13 cellular contexts compared by ENCODE assay signal in genomic region chr9:136616307-136616635, GRCh38.
"Had no signal": no experiment of that assay in that cellular context is flagged by ENCODE, and none has a peak within 500 bp of the region (broad histone marks: within the 10 kb centered on the region; RNA-seq: fewer than 3 reads in every experiment).

No MANE protein-coding gene starts in this region.

- H3K27ac ChIP-seq: ascending aorta, parathyroid adenoma, stomach, testis, upper lobe of right lung had no signal

- DNase-seq: activated CD4-positive, alpha-beta T cell treated with anti-CD3 and anti-CD28 coated beads, Interleukin-2, amount 50 U/mL, for 1 hour; activated CD8-positive, alpha-beta memory T cell treated with anti-CD3 and anti-CD28 coated beads for 24 hours; activated naive CD4-positive, alpha-beta T cell treated with anti-CD3 and anti-CD28 coated beads for 36 hours; stimulated activated CD4-positive, alpha-beta T cell treated with anti-CD3 and anti-CD28 coated beads, Interleukin-1b, Interleukin-23, amount 100 ng/mL, for 48 hours; stomach; testis; upper lobe of right lung had no signal

- ATAC-seq: activated CD4-positive, CD25-positive, alpha-beta regulatory T cell treated with anti-CD3 and anti-CD28 coated beads, Interleukin-2, amount 50 U/mL, for 24 hours had no signal

- H3K9me3 Mint-ChIP-seq: activated naive CD4-positive, alpha-beta T cell treated with anti-CD3 and anti-CD28 coated beads for 36 hours; nephron; T-helper 2 cell treated with Interferon-gamma antibody and Interleukin-4, amounts not matched to agents 5 μg/mL and 100 μg/mL, for 36 hours had no signal

- H3K27me3 ChIP-seq: ascending aorta, breast epithelium, testis, upper lobe of right lung had no signal

- H3K4me3 Mint-ChIP-seq: activated naive CD4-positive, alpha-beta T cell treated with anti-CD3 and anti-CD28 coated beads for 36 hours; nephron; T-helper 2 cell treated with Interferon-gamma antibody and Interleukin-4, amounts not matched to agents 5 μg/mL and 100 μg/mL, for 36 hours had no signal

- H3K27ac Mint-ChIP-seq: activated naive CD4-positive, alpha-beta T cell treated with anti-CD3 and anti-CD28 coated beads for 36 hours; T-helper 2 cell treated with Interferon-gamma antibody and Interleukin-4, amounts not matched to agents 5 μg/mL and 100 μg/mL, for 36 hours had no signal

- H2AFZ ChIP-seq: parathyroid adenoma had no signal

- H3K4me3 ChIP-seq: ascending aorta, breast epithelium, stomach, testis, upper lobe of right lung had no signal

- H3K4me1 ChIP-seq: parathyroid adenoma had no signal

- H3K9ac ChIP-seq: parathyroid adenoma had no signal

- H3K79me2 ChIP-seq: parathyroid adenoma had no signal
